1 cellular context compared by ENCODE assay signal in genomic region chr20:36050436-36051317, GRCh38.
TF ChIP-seq lines count a peak whose summit lies in the region.

No MANE protein-coding gene starts in this region.

TF ChIP-seq in K562, 482 proteins besides CTCF, POLR2A, EP300 and RAD21 (continued from another document and continues in another):
- TF ChIP-seq PRDM10 (IDR thresholded peaks at IDR 0.05; ENCODE audit: partially characterized antibody): no peak
- no peak for TF ChIP-seq ZNF436 (CRISPR knock-in tag; IDR thresholded peaks at IDR 0.05)
- TF ChIP-seq CBX1 (IDR thresholded peaks at IDR 0.05; ENCODE audit: low read depth): peak; percentile 49; the same call in 1 of the 2 replicates
- TF ChIP-seq ZNF511 (CRISPR knock-in tag; IDR thresholded peaks at IDR 0.05): no peak; the same call in 1 of the 2 replicates
- TF ChIP-seq ZFP91 (CRISPR knock-in tag; IDR thresholded peaks at IDR 0.05): no peak
- no peak for TF ChIP-seq ZNF655 (CRISPR knock-in tag; IDR thresholded peaks at IDR 0.05)
- TF ChIP-seq CREB1 (IDR thresholded peaks at IDR 0.05): 0 out of 2 replicates have a peak, but pooled peaks have one; percentile 25
- TF ChIP-seq CREB1 (CRISPR knock-in tag; IDR thresholded peaks at IDR 0.05): peak; percentile 13; the same call in 1 of the 2 replicates
- peak; percentile 64 for TF ChIP-seq NFIC (IDR thresholded peaks at IDR 0.05)
- no peak for TF ChIP-seq HMBOX1 (IDR thresholded peaks at IDR 0.05)
- TF ChIP-seq MTA1 (IDR thresholded peaks at IDR 0.05; ENCODE audit: borderline replicate concordance): no peak
- no peak for TF ChIP-seq BRF1 (IDR thresholded peaks at IDR 0.05; ENCODE audit: borderline replicate concordance, extremely low read depth, insufficient read length)
- peak in 1 of 2 experiments; percentile 16 for TF ChIP-seq E2F6 (IDR thresholded peaks at IDR 0.05; ENCODE audit: borderline replicate concordance in 1 of 2, extremely low read depth in 1 of 2, insufficient read depth in 1 of 2, insufficient read length in 1 of 2, low read depth in 1 of 2, low read length in 1 of 2, poor library complexity in 1 of 2, severe bottlenecking in 1 of 2)
- peak; percentile 21; the same call in 1 of the 2 replicates for TF ChIP-seq ELF2 (CRISPR knock-in tag; IDR thresholded peaks at IDR 0.05)
- TF ChIP-seq ZNF133 (CRISPR knock-in tag; IDR thresholded peaks at IDR 0.05): no peak
- TF ChIP-seq TRIM24 (IDR thresholded peaks at IDR 0.05): peak; percentile 28 to 97; a peak in 2 of 4 replicates
- no peak for TF ChIP-seq CAMTA2 (CRISPR knock-in tag; conservative IDR thresholded peaks at IDR 0.05)
- no peak for TF ChIP-seq RERE (CRISPR knock-in tag; IDR thresholded peaks at IDR 0.05; ENCODE audit: borderline replicate concordance)
- TF ChIP-seq TCF3 (CRISPR knock-in tag; IDR thresholded peaks at IDR 0.05): no peak; the same call in 1 of the 2 replicates
- no peak for TF ChIP-seq KLF16 (IDR thresholded peaks at IDR 0.05)
- TF ChIP-seq FOXO4 (CRISPR knock-in tag; IDR thresholded peaks at IDR 0.05): no peak
- TF ChIP-seq HDAC8 (tag; IDR thresholded peaks at IDR 0.05): no peak
- TF ChIP-seq BRD4 (IDR thresholded peaks at IDR 0.05): peak; percentile 87
- TF ChIP-seq TEAD4 (IDR thresholded peaks at IDR 0.05; ENCODE audit: low read length): no peak; the same call in 1 of the 2 replicates
- TF ChIP-seq TEAD4 (CRISPR knock-in tag; IDR thresholded peaks at IDR 0.05; ENCODE audit: borderline replicate concordance): no peak
- peak; percentile 54; the same call in 1 of the 2 replicates for TF ChIP-seq ZNF41 (CRISPR knock-in tag; conservative IDR thresholded peaks at IDR 0.05)
- no peak for TF ChIP-seq XRCC3 (IDR thresholded peaks at IDR 0.05)
- 0 out of 2 replicates have a peak, but pooled peaks have one; percentile 42 for TF ChIP-seq THAP7 (CRISPR knock-in tag; IDR thresholded peaks at IDR 0.05)
- peak; percentile 61 to 79; a peak in 2 of 4 replicates for TF ChIP-seq HDAC1 (IDR thresholded peaks at IDR 0.05)
- no peak for TF ChIP-seq ZBTB9 (CRISPR knock-in tag; IDR thresholded peaks at IDR 0.05)
- no peak for TF ChIP-seq CBX2 (IDR thresholded peaks at IDR 0.05; ENCODE audit: insufficient read depth, low read length, poor library complexity, severe bottlenecking)
- TF ChIP-seq UBTF (IDR thresholded peaks at IDR 0.05; ENCODE audit: borderline replicate concordance in 1 of 2, low read depth in 2 of 2, low read length in 2 of 2): peak; percentile 64 to 67; a peak in 3 of 4 replicates
